Comparison of ENCODE assay signal across 18 cellular contexts in the genomic region with DNA sequence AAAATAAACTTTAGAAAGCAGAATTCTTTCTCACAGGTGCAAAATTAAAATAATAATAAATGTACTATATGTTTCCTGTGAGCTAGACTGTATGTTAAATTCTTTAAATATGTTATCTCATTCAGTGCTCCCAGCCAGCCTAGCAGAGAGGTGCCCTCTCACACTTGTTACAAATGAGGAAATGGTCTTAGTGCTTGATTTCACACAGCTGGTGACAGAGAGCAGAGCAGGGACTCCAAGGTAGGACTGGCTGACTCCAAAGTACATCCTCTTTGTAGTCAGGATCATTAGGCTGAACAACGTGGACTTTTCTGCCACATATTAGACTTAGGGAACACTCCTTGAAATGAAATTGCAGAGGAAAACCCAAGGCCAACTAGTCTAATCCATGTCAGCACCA.
DNase-seq lines count a peak whose midpoint lies in the region; ATAC-seq and TF ChIP-seq lines count a peak whose summit lies in the region.
"Had no signal": no experiment of that assay in that cellular context is flagged by ENCODE, and none has a peak within 500 bp of the region (broad histone marks: within the 10 kb centered on the region; RNA-seq: fewer than 3 reads in every experiment).

No MANE protein-coding gene starts in this region.

- no peak overlapping the region for H3K14ac ChIP-seq in neuronal stem cell (ENCODE audit: low read length)

- CTCF ChIA-PET in SK-N-SH (lab: Yijun Ruan, JAX) = interaction anchor here (1.5 kb wide), 1 partner anchor 17 kb away, joined by 3 read pairs; no protein-coding TSS in a partner anchor

- H3K4me2 ChIP-seq in SK-N-SH = no peak overlapping the region
- H3K4me2 ChIP-seq in Karpas-422 (ENCODE audit: low read depth, low read length, poor library complexity, severe bottlenecking) = no peak overlapping the region
- no peak overlapping the region for H3K4me2 ChIP-seq in neuronal stem cell (ENCODE audit: insufficient read depth, low read length, poor library complexity, severe bottlenecking)

- 20% methylated on average over 1 of the region's 1 CpG for WGBS in SK-N-SH (ENCODE audit: low lambda C conversion rate)
- no CpG with 5 or more reads among the region's 1 CpG for WGBS in neuronal stem cell (ENCODE audit: extremely low coverage in 2 of 2, insufficient read length in 2 of 2, insufficient replicate concordance in 1 of 2), 2 donors

- H2BK15ac ChIP-seq in neuronal stem cell (ENCODE audit: low read length) = no peak overlapping the region

- H3K18ac ChIP-seq in neuronal stem cell (ENCODE audit: low read length) = no peak overlapping the region

- no peak overlapping the region for H2BK120ac ChIP-seq in neuronal stem cell (ENCODE audit: low read depth, low read length)

- no peak for TF ChIP-seq RAD21 in SK-N-SH (IDR thresholded peaks at IDR 0.05; ENCODE audit: low read length)

- TF ChIP-seq EP300 in SK-N-SH (IDR thresholded peaks at IDR 0.05; ENCODE audit: borderline replicate concordance in 1 of 2, low read depth in 1 of 2, low read length in 1 of 2) = no peak

- no peak overlapping the region for H2BK5ac ChIP-seq in neuronal stem cell (ENCODE audit: low read length)

- peaks cover 0 to 5% of the 10 kb centered on the region in 2 experiments; a peak in 1 of 4 replicates for H3K4me1 ChIP-seq in SK-N-SH (ENCODE audit: control insufficient read depth in 1 of 2, insufficient read depth in 2 of 2, low read depth in 1 of 2, low read length in 1 of 2)
- H3K4me1 ChIP-seq in Karpas-422 (ENCODE audit: low read length) = no peaks in the 10 kb centered on the region
- no peaks in the 10 kb centered on the region for H3K4me1 ChIP-seq in neuronal stem cell (ENCODE audit: control insufficient read depth in 2 of 2, insufficient read depth in 1 of 2, low read depth in 1 of 2, low read length in 2 of 2)
- H3K4me1 ChIP-seq: esophagus muscularis mucosa, left lung, thyroid gland had no signal

- H4K20me1 ChIP-seq in SK-N-SH (ENCODE audit: insufficient read depth) = no peaks in the 10 kb centered on the region
- no peaks in the 10 kb centered on the region for H4K20me1 ChIP-seq in Karpas-422 (ENCODE audit: insufficient read depth, low read depth, low read length)

- H2BK12ac ChIP-seq in neuronal stem cell (ENCODE audit: low read length) = no peak overlapping the region

- no peak overlapping the region for H4K91ac ChIP-seq in neuronal stem cell (ENCODE audit: low read depth, low read length, poor library complexity)

- no peak overlapping the region for H4K8ac ChIP-seq in neuronal stem cell (ENCODE audit: low read depth, low read length)

- H3K27ac ChIP-seq in SK-N-SH (ENCODE audit: low read depth in 2 of 2, low read length in 1 of 2) (no peak overlapping the region), Karpas-422 (ENCODE audit: low read length) (no peak overlapping the region), neuronal stem cell (replicated peaks; ENCODE audit: low read length) (no peak overlapping the region)
- H3K27ac ChIP-seq: 22Rv1, esophagus muscularis mucosa, left lung, thyroid gland had no signal

- H3K27me3 ChIP-seq in SK-N-SH (ENCODE audit: insufficient read depth) (no peaks in the 10 kb centered on the region), Karpas-422 (ENCODE audit: low read length) (no peaks in the 10 kb centered on the region), neuronal stem cell (ENCODE audit: control insufficient read depth in 3 of 3, insufficient read depth in 3 of 3, low read depth in 1 of 3, low read length in 3 of 3) (no peaks in the 10 kb centered on the region)
- H3K27me3 ChIP-seq: esophagus muscularis mucosa, left lung, thyroid gland had no signal

- no peak overlapping the region for H3K4ac ChIP-seq in neuronal stem cell (ENCODE audit: low read length)

- no peak overlapping the region for H3K23ac ChIP-seq in neuronal stem cell (ENCODE audit: low read depth, low read length, poor library complexity)

- no peak for ATAC-seq in SK-N-SH treated with all-trans-retinoic acid at 6 μM for 48 hours
- ATAC-seq in HG02642 (IDR thresholded peaks at IDR 0.05; ENCODE audit: poor library complexity, unreplicated experiment) = peak; percentile 70
- no peak for ATAC-seq in esophagus mucosa
- ATAC-seq: activated T-cell treated with anti-CD3 and anti-CD28 coated beads, Interleukin-2, amount 50 U/mL, for 4 hours; left lung; natural killer cell; Panc1 had no signal

- no peaks in the 10 kb centered on the region for H3K79me1 ChIP-seq in neuronal stem cell (ENCODE audit: low read depth, low read length)

- H2AFZ ChIP-seq in SK-N-SH (ENCODE audit: low read depth) (peak overlapping the region; percentile 19; the same call in 1 of the 2 replicates), Karpas-422 (ENCODE audit: low read length) (no peak overlapping the region), neuronal stem cell (ENCODE audit: low read length) (peak overlapping the region; percentile 65)

- H3K79me2 ChIP-seq in SK-N-SH (ENCODE audit: insufficient read depth) (no peaks in the 10 kb centered on the region), Karpas-422 (ENCODE audit: low read length) (no peaks in the 10 kb centered on the region)

- H3K9ac ChIP-seq in SK-N-SH (no peak overlapping the region), Karpas-422 (ENCODE audit: low read length) (no peak overlapping the region), neuronal stem cell (ENCODE audit: low read depth, low read length, poor library complexity) (no peak overlapping the region)

- H3K9me2 ChIP-seq in SK-N-SH = no peaks in the 10 kb centered on the region
- no peaks in the 10 kb centered on the region for H3K9me2 ChIP-seq in Karpas-422 (replicated peaks; ENCODE audit: insufficient read depth, low read length)

- H2AK5ac ChIP-seq in neuronal stem cell (ENCODE audit: low read depth, low read length) = no peak overlapping the region

- no peak for TF ChIP-seq CTCF in SK-N-SH (IDR thresholded peaks at IDR 0.05)

- H3K4me3 ChIP-seq in SK-N-SH (ENCODE audit: low read depth in 2 of 2, low read length in 1 of 2) = no peak overlapping the region
- no peak overlapping the region for H3K4me3 ChIP-seq in Karpas-422 (ENCODE audit: low read length)
- H3K4me3 ChIP-seq in neuronal stem cell (ENCODE audit: low read length in 2 of 2) = no peak overlapping the region
- H3K4me3 ChIP-seq: esophagus muscularis mucosa, left lung, thyroid gland had no signal

- POLR2A ChIA-PET in SK-N-SH (lab: Yijun Ruan, JAX) = no interaction called here

- DNase-seq in SK-N-SH = no peak
- peak; percentile 58 for DNase-seq in Karpas-422
- DNase-seq in neuronal stem cell (ENCODE audit: low spot score) = no peak
- DNase-seq in 8988T = no peak
- DNase-seq in NCI-H345 (lab: John Stamatoyannopoulos, UW) = no peak
- DNase-seq: activated CD4-positive, alpha-beta T cell treated with anti-CD3 and anti-CD28 coated beads for 48 hours; activated T-cell treated with anti-CD3 and anti-CD28 coated beads, Interleukin-2, amount 50 U/mL, for 4 hours; CD8-positive, alpha-beta memory T cell; GF-D8; left lung; natural killer cell; thyroid gland had no signal

- peaks cover 3% of the 10 kb centered on the region for H3F3A ChIP-seq in SK-N-SH (replicated peaks; ENCODE audit: insufficient read depth)

- H3K36me3 ChIP-seq in SK-N-SH (replicated peaks in 1 of 2; ENCODE audit: control insufficient read depth in 1 of 2, insufficient read depth in 2 of 2, low read length in 1 of 2) (no peaks in the 10 kb centered on the region), Karpas-422 (ENCODE audit: insufficient read depth, low read length) (no peaks in the 10 kb centered on the region), neuronal stem cell (replicated peaks in 1 of 2; ENCODE audit: control insufficient read depth in 2 of 2, insufficient read depth in 2 of 2, low read length in 2 of 2) (no peaks in the 10 kb centered on the region)
- H3K36me3 ChIP-seq: esophagus muscularis mucosa, left lung, thyroid gland had no signal

- no peaks in the 10 kb centered on the region for H3K9me3 ChIP-seq in SK-N-SH
- H3K9me3 ChIP-seq in Karpas-422 (ENCODE audit: low read length) = no peaks in the 10 kb centered on the region
- no peaks in the 10 kb centered on the region for H3K9me3 ChIP-seq in neuronal stem cell (replicated peaks in 1 of 2; ENCODE audit: control insufficient read depth in 2 of 2, insufficient read depth in 1 of 2, low read depth in 1 of 2, low read length in 2 of 2)
- H3K9me3 ChIP-seq: esophagus muscularis mucosa, left lung, thyroid gland had no signal

TF ChIP-seq in SK-N-SH, 30 proteins besides CTCF, POLR2A, EP300 and RAD21 (continues in another document):
- TF ChIP-seq CHD2 (IDR thresholded peaks at IDR 0.05; ENCODE audit: low read length, partially characterized antibody) (no peak), FOSL2 (IDR thresholded peaks at IDR 0.05; ENCODE audit: borderline replicate concordance, low read depth) (no peak), FOXJ3 (CRISPR knock-in tag; IDR thresholded peaks at IDR 0.05) (no peak)

TF ChIP-seq in SK-N-SH treated with all-trans-retinoic acid at 6 μM for 48 hours, 23 proteins besides CTCF, POLR2A, EP300 and RAD21 (continues in another document):
- no peak for TF ChIP-seq POU6F1 (CRISPR knock-in tag; IDR thresholded peaks at IDR 0.05; ENCODE audit: borderline replicate concordance, low read depth)
